10 cellular contexts compared by ENCODE assay signal in the genomic region with DNA sequence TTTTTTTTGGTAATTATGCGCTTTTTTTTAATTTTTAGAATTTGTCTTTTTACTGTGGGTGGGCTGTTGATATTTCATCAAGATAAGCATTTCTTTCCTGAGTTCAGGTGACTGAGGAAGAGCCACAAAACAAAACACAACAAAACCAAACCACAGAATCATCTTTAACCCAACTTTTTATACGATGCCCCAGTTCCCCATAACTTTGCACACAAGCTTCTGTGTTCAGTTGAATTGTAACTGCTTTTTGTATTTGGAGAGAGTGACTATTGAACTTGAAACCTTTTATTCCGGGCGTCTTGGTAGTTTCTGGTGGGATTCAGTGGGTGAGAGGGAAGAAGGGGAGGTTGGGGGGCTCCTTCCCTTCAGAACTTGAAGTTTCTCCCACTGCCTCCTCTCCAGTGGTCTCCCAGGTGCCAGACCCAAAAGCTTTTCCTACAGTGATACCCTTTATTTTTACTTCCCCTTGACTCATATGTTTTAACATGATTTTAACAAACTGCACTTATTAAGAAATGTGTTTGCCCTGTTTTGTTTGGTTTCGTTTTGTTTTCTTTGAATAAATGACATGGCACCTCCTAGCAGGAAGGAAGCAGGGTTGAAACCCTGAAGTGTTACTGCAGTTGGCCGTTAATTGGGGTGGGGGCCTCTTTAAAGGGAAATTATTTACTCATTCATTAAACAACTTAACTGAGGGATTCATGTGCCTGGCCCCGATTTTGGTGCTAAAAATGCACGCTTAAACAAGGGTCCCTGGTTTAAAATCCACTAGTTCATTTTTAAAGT. TPM values are rescaled to one million over a fixed set of nuclear protein-coding genes. Genes with fewer than 3 reads are reported as not detected.
DNase-seq lines count a peak whose midpoint lies in the region; ATAC-seq and TF ChIP-seq lines count a peak whose summit lies in the region.
"Had no signal": no experiment of that assay in that cellular context is flagged by ENCODE, and none has a peak within 500 bp of the region (broad histone marks: within the 10 kb centered on the region; RNA-seq: fewer than 3 reads in every experiment).

No MANE protein-coding gene starts in this region.

- no peak for DNase-seq in heart right ventricle
- DNase-seq in right cardiac atrium, result no peak
- no peak for DNase-seq in activated naive CD8-positive, alpha-beta T cell treated with anti-CD3 and anti-CD28 coated beads for 36 hours
- no peak for DNase-seq in upper lobe of right lung
- DNase-seq in EL, result no peak
- DNase-seq: activated CD4-positive, CD25-positive, alpha-beta regulatory T cell; mucosa of descending colon had no signal

- no peaks in the 10 kb centered on the region for H3K9me3 Mint-ChIP-seq in activated naive CD8-positive, alpha-beta T cell treated with anti-CD3 and anti-CD28 coated beads for 36 hours

- intact Hi-C loops in heart right ventricle (cut with DNase I) (loop anchor here in 5 of 10 donors (5.0 kb wide), 4 partner anchors 40 to 335 kb away; a partner anchor contains a TSS), right cardiac atrium (cut with DNase I) (loop anchor here in 3 of 4 donors (5.0 kb wide), 3 partner anchors 45 to 105 kb away; a partner anchor contains a TSS), upper lobe of right lung (cut with DNase I) (no loop called here)

- H3K36me3 ChIP-seq in heart right ventricle (peaks cover 3 to 65% (median 46%) of the 10 kb centered on the region in 9 donors), mesodermal cell (ENCODE audit: control insufficient read depth, insufficient read depth, low read length) (peaks cover 62% of the 10 kb centered on the region), upper lobe of right lung (peaks cover 59% of the 10 kb centered on the region)

- ATAC-seq in heart right ventricle, result no peak
- no peak for ATAC-seq in right cardiac atrium
- ATAC-seq in upper lobe of right lung, result no peak
- no peak for ATAC-seq in GM21717 (IDR thresholded peaks at IDR 0.05; ENCODE audit: unreplicated experiment)
- ATAC-seq in HG02870 (IDR thresholded peaks at IDR 0.05; ENCODE audit: unreplicated experiment), result no peak
- ATAC-seq: mucosa of descending colon had no signal

- H3K4me1 ChIP-seq in heart right ventricle (peaks cover 11 to 80% (median 51%) of the 10 kb centered on the region in 9 donors), right cardiac atrium (ENCODE audit: control insufficient read depth, insufficient read depth, low read length) (peaks cover 8% of the 10 kb centered on the region), mesodermal cell (ENCODE audit: control insufficient read depth, insufficient read depth, low read length, poor library complexity, severe bottlenecking) (peaks cover 12% of the 10 kb centered on the region), upper lobe of right lung (peaks cover 40% of the 10 kb centered on the region)

- peaks cover 9% of the 10 kb centered on the region for H3K27me3 Mint-ChIP-seq in activated naive CD8-positive, alpha-beta T cell treated with anti-CD3 and anti-CD28 coated beads for 36 hours

- H3K4me3 ChIP-seq in heart right ventricle (no peak overlapping the region), right cardiac atrium (ENCODE audit: low read length) (no peak overlapping the region), mesodermal cell (ENCODE audit: extremely low read depth, insufficient read depth, low read length, poor library complexity, severe bottlenecking) (no peak overlapping the region), upper lobe of right lung (peak overlapping the region; percentile 10)
- H3K4me3 ChIP-seq: mucosa of descending colon had no signal

- 73 to 75% methylated on average over 8 of the region's 8 CpGs for WGBS in heart right ventricle, 2 donors
- WGBS in right cardiac atrium, result 62% methylated on average over 8 of the region's 8 CpGs
- WGBS in mesodermal cell (ENCODE audit: insufficient coverage in 2 of 2), 2 experiments, result 94% methylated on average over 5 of the region's 8 CpGs; no CpG with 5 or more reads in 1 of the 2 experiments

- peaks cover 41% of the 10 kb centered on the region for H3K36me3 Mint-ChIP-seq in activated naive CD8-positive, alpha-beta T cell treated with anti-CD3 and anti-CD28 coated beads for 36 hours

- H3K27me3 ChIP-seq in heart right ventricle (no peaks in the 10 kb centered on the region), right cardiac atrium (ENCODE audit: control insufficient read depth, insufficient read depth) (no peaks in the 10 kb centered on the region), upper lobe of right lung (no peaks in the 10 kb centered on the region)

- peak overlapping the region; percentile 97 for H3K27ac Mint-ChIP-seq in activated naive CD8-positive, alpha-beta T cell treated with anti-CD3 and anti-CD28 coated beads for 36 hours

- H3K9me3 ChIP-seq in heart right ventricle, result no peaks in the 10 kb centered on the region
- H3K9me3 ChIP-seq in right cardiac atrium (ENCODE audit: control insufficient read depth, low read length), result no peaks in the 10 kb centered on the region
- H3K9me3 ChIP-seq in mesodermal cell (ENCODE audit: control insufficient read depth, low read length), result no peaks in the 10 kb centered on the region
- no peaks in the 10 kb centered on the region for H3K9me3 ChIP-seq in upper lobe of right lung
- H3K9me3 ChIP-seq: mucosa of descending colon had no signal

- peak overlapping the region; percentile 22 for H3K4me3 Mint-ChIP-seq in activated naive CD8-positive, alpha-beta T cell treated with anti-CD3 and anti-CD28 coated beads for 36 hours

- TF ChIP-seq CTCF in heart right ventricle (IDR thresholded peaks at IDR 0.05) (no peak), upper lobe of right lung (IDR thresholded peaks at IDR 0.05) (no peak)

- H3K27ac ChIP-seq in heart right ventricle, result peak overlapping the region in 9 of 10 donors; percentile 74 to 99 (median 95)
- no peak overlapping the region for H3K27ac ChIP-seq in right cardiac atrium (ENCODE audit: low read length)
- H3K27ac ChIP-seq in mesodermal cell (ENCODE audit: low read depth, low read length, severe bottlenecking), result peak overlapping the region; percentile 45
- peak overlapping the region; percentile 79 for H3K27ac ChIP-seq in upper lobe of right lung

- peaks cover 75% of the 10 kb centered on the region for H3K4me1 Mint-ChIP-seq in activated naive CD8-positive, alpha-beta T cell treated with anti-CD3 and anti-CD28 coated beads for 36 hours

RNA-seq across cellular contexts. Expression of a gene that starts 2.7 kb away (rescaled TPM):
- 10 to 100 TPM; 12.6 to 19.2 (median 16.4) TPM for total RNA-seq in heart right ventricle
- polyA plus RNA-seq in heart right ventricle, result 10 to 100 TPM; 11.3 to 11.5 TPM
- 10 to 100 TPM; 17.9 to 22.2 (median 18.9) TPM for total RNA-seq in right cardiac atrium
- 12.2 TPM for polyA plus RNA-seq in right cardiac atrium
- 10 to 100 TPM; 19.1 to 20.5 TPM for total RNA-seq in activated naive CD8-positive, alpha-beta T cell treated with anti-CD3 and anti-CD28 coated beads for 36 hours
- polyA plus RNA-seq in mesodermal cell (2013, experiment 1 of 2), result 14.6 TPM
- 13.1 TPM for polyA plus RNA-seq in mesodermal cell (2013, experiment 2 of 2)
- 31.9 TPM for total RNA-seq in upper lobe of right lung

RNA-seq across cellular contexts. Expression of a gene that starts 43.1 kb away (rescaled TPM):
- total RNA-seq in heart right ventricle (100 to 1,000 TPM; 101 to 151 (median 108) TPM), right cardiac atrium (100 to 1,000 TPM; 134 to 152 (median 141) TPM), upper lobe of right lung (171 TPM)
- polyA plus RNA-seq in heart right ventricle (10 to 100 TPM; 55.5 to 65.6 TPM), right cardiac atrium (89.4 TPM)
- total RNA-seq in activated naive CD8-positive, alpha-beta T cell treated with anti-CD3 and anti-CD28 coated beads for 36 hours, result 100 to 1,000 TPM; 255 to 259 TPM
- 214 TPM for polyA plus RNA-seq in mesodermal cell (2013, experiment 1 of 2)
- 198 TPM for polyA plus RNA-seq in mesodermal cell (2013, experiment 2 of 2)

RNA-seq across cellular contexts. Expression of a gene that starts 46.4 kb away (rescaled TPM):
- total RNA-seq in heart right ventricle (10 to 100 TPM in 8 of 10 donors, 1 to 10 TPM in 2; 9.7 to 44.9 (median 13.2) TPM), right cardiac atrium (10 to 100 TPM; 27.0 to 39.3 (median 33.3) TPM), upper lobe of right lung (99.0 TPM)
- polyA plus RNA-seq in heart right ventricle (10 to 100 TPM; 14.0 to 19.9 TPM), right cardiac atrium (23.9 TPM)
- total RNA-seq in activated naive CD8-positive, alpha-beta T cell treated with anti-CD3 and anti-CD28 coated beads for 36 hours, result 100 to 1,000 TPM; 152 to 154 TPM
- polyA plus RNA-seq in mesodermal cell (2013, experiment 1 of 2), result 344 TPM
- polyA plus RNA-seq in mesodermal cell (2013, experiment 2 of 2), result 264 TPM

RNA-seq across cellular contexts. Expression of a gene that starts 56.7 kb away (rescaled TPM):
- total RNA-seq in heart right ventricle, result 1 to 10 TPM in 9 of 10 donors, under 1 TPM in 1; 1.00 to 5.8 (median 2.3) TPM
- polyA plus RNA-seq in heart right ventricle, result 10 to 100 TPM in 1 of 2 donors, 1 to 10 TPM in 1; 2.5 to 12.6 TPM
- 1 to 10 TPM; 3.3 to 3.8 (median 3.5) TPM for total RNA-seq in right cardiac atrium
- polyA plus RNA-seq in right cardiac atrium, result 5.1 TPM
- total RNA-seq in activated naive CD8-positive, alpha-beta T cell treated with anti-CD3 and anti-CD28 coated beads for 36 hours, result 1 to 10 TPM; 6.4 to 8.1 TPM
- 5.7 TPM for polyA plus RNA-seq in mesodermal cell (2013, experiment 1 of 2)
- polyA plus RNA-seq in mesodermal cell (2013, experiment 2 of 2), result 6.2 TPM
- 5.5 TPM for total RNA-seq in upper lobe of right lung
